ENCODE assay signal across 1 cellular context in the genomic region with DNA sequence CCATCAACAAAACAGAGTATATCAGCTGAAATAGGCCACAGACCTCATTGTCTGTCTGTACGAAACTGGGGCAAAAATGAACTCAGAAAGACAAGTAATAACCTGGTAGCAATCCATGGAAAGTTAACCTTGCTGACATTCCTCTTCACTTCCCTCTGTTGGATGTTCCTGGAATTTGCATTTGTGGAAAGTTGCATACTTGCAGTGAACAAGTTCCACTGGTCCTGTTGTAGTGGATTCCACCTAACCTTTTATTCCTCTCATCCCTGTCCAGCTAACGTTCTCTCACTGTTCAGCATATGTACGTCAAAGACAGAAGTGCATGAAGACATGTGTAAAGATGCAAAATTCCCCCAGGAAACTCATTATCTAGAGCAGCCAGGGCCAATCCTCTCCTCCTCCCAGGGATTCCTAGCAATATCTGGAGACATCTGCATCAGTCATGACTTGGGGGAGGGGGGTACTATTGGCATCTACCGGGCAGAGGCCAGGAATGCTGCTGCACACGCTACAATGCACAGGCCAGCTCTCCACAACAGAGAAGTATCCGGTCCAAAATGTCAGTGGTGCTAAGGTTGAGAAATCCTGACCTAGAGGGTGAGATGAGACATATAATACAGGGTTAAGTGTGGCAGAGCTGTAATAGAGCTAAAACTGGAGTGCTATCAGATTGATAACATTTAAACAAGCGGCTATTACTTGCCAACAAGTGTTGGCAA.
TF ChIP-seq lines count a peak whose summit lies in the region.

No MANE protein-coding gene starts in this region.

TF ChIP-seq in SK-N-SH, 30 proteins besides CTCF, POLR2A, EP300 and RAD21:
- TF ChIP-seq, protein P1, sequence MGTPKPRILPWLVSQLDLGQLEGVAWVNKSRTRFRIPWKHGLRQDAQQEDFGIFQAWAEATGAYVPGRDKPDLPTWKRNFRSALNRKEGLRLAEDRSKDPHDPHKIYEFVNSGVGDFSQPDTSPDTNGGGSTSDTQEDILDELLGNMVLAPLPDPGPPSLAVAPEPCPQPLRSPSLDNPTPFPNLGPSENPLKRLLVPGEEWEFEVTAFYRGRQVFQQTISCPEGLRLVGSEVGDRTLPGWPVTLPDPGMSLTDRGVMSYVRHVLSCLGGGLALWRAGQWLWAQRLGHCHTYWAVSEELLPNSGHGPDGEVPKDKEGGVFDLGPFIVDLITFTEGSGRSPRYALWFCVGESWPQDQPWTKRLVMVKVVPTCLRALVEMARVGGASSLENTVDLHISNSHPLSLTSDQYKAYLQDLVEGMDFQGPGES (IDR thresholded peaks at IDR 0.05; ENCODE audit: low read depth, low read length): no peak
- TF ChIP-seq ELF1 (IDR thresholded peaks at IDR 0.05) (no peak), MXI1 (IDR thresholded peaks at IDR 0.05; ENCODE audit: low read depth, low read length) (no peak), MEF2A (IDR thresholded peaks at IDR 0.05; ENCODE audit: borderline replicate concordance, low read depth) (no peak), RFX5 (IDR thresholded peaks at IDR 0.05; ENCODE audit: low read length) (no peak), SMC3 (IDR thresholded peaks at IDR 0.05; ENCODE audit: low read depth, low read length) (no peak), YY1 (IDR thresholded peaks at IDR 0.05; ENCODE audit: low read depth) (no peak), TEAD4 (IDR thresholded peaks at IDR 0.05; ENCODE audit: borderline replicate concordance, insufficient read depth) (no peak)
